In the genomic region with DNA sequence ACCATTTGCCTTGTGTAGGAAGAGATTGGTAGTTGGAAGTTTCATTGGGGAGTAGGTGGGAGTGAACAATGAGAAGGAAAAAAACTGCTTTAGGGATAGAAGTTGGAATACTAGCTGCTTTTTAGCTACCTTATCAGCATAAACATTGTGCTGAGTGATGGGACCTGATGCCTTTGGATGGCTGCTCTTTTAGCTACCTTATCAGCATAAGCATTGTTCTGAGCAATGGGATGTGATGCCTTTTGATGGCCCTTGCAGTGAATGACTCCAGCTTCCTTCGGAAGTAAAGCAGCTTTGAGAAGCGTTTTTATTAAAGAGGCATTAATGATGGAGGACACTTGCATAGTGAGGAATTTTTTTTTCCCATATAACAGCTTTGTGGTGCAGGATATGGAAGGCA, we compare ENCODE assay signal across 8 cellular contexts.
"Had no signal": no experiment of that assay in that cellular context is flagged by ENCODE, and none has a peak within 500 bp of the region (broad histone marks: within the 10 kb centered on the region; RNA-seq: fewer than 3 reads in every experiment).

No MANE protein-coding gene starts in this region.

- DNase-seq: GOT3, H9, HCEC 1CT, KBM-7 had no signal

- H3K36me3 Mint-ChIP-seq: IgD-negative memory B cell had no signal

- FAIRE-seq: H54, HepG2 had no signal

- H3K9me3 Mint-ChIP-seq: H9, IgD-negative memory B cell had no signal

- H3K4me1 Mint-ChIP-seq: H9, IgD-negative memory B cell had no signal

- H3K4me3 Mint-ChIP-seq: H9, IgD-negative memory B cell had no signal

- H3K27ac ChIP-seq: HL-60 had no signal

- H3K27ac Mint-ChIP-seq: H9, IgD-negative memory B cell had no signal

- H3K27me3 Mint-ChIP-seq: IgD-negative memory B cell had no signal
